1 cellular context compared by ENCODE assay signal in genomic region chr3:174957081-174957480, GRCh38.
TF ChIP-seq lines count a peak whose summit lies in the region.

No MANE protein-coding gene starts in this region.

TF ChIP-seq in A549, 52 proteins besides CTCF, POLR2A, EP300 and RAD21:
- no peak for TF ChIP-seq MAZ (IDR thresholded peaks at IDR 0.05; ENCODE audit: borderline replicate concordance, low read depth, low read length)
- no peak for TF ChIP-seq ZNF302 (CRISPR knock-in tag; IDR thresholded peaks at IDR 0.05)
